In genomic region chr21:37458669-37459276, GRCh38 we compare ENCODE assay signal across 10 cellular contexts.
DNase-seq lines count a peak whose midpoint lies in the region; ATAC-seq lines count a peak whose summit lies in the region.
"Had no signal": no experiment of that assay in that cellular context is flagged by ENCODE, and none has a peak within 500 bp of the region (broad histone marks: within the 10 kb centered on the region; RNA-seq: fewer than 3 reads in every experiment).

No MANE protein-coding gene starts in this region.

- CTCF ChIA-PET in activated CD4-positive, alpha-beta memory T cell treated with anti-CD3 and anti-CD28 coated beads for 36 hours (lab: Charles Lee) = interaction anchor here (1.1 kb wide), 1 partner anchor 21 kb away, joined by 3 read pairs; no protein-coding TSS in a partner anchor

- no peak for ATAC-seq in stimulated activated effector memory CD8-positive, alpha-beta T cell treated with anti-CD3 and anti-CD28 coated beads, Interleukin-12 subunit alpha, Interleukin-12 subunit beta, amount 100 ng/mL, for 72 hours

- peak overlapping the region; percentile 83 for H3K27ac Mint-ChIP-seq in activated naive CD4-positive, alpha-beta T cell treated with anti-CD3 and anti-CD28 coated beads, Interleukin-2, amount 50 U/mL, for 24 hours
- peak overlapping the region; percentile 4 for H3K27ac Mint-ChIP-seq in activated CD4-positive, alpha-beta memory T cell treated with anti-CD3 and anti-CD28 coated beads for 36 hours
- peak overlapping the region; percentile 83 for H3K27ac Mint-ChIP-seq in stimulated activated effector memory CD8-positive, alpha-beta T cell treated with anti-CD3 and anti-CD28 coated beads, Interleukin-12 subunit alpha, Interleukin-12 subunit beta, amount 100 ng/mL, for 72 hours

- peaks cover 4% of the 10 kb centered on the region for H3K36me3 Mint-ChIP-seq in activated naive CD4-positive, alpha-beta T cell treated with anti-CD3 and anti-CD28 coated beads, Interleukin-2, amount 50 U/mL, for 24 hours
- no peaks in the 10 kb centered on the region for H3K36me3 Mint-ChIP-seq in activated CD4-positive, alpha-beta memory T cell treated with anti-CD3 and anti-CD28 coated beads for 36 hours
- peaks cover 18% of the 10 kb centered on the region for H3K36me3 Mint-ChIP-seq in stimulated activated effector memory CD8-positive, alpha-beta T cell treated with anti-CD3 and anti-CD28 coated beads, Interleukin-12 subunit alpha, Interleukin-12 subunit beta, amount 100 ng/mL, for 72 hours

- POLR2A ChIA-PET in activated CD4-positive, alpha-beta memory T cell treated with anti-CD3 and anti-CD28 coated beads for 36 hours (lab: Charles Lee) = no interaction called here

- peak overlapping the region; percentile 49 for H3K4me3 Mint-ChIP-seq in activated naive CD4-positive, alpha-beta T cell treated with anti-CD3 and anti-CD28 coated beads, Interleukin-2, amount 50 U/mL, for 24 hours
- no peak overlapping the region for H3K4me3 Mint-ChIP-seq in activated CD4-positive, alpha-beta memory T cell treated with anti-CD3 and anti-CD28 coated beads for 36 hours
- peak overlapping the region; percentile 39 for H3K4me3 Mint-ChIP-seq in stimulated activated effector memory CD8-positive, alpha-beta T cell treated with anti-CD3 and anti-CD28 coated beads, Interleukin-12 subunit alpha, Interleukin-12 subunit beta, amount 100 ng/mL, for 72 hours

- H3K4me1 Mint-ChIP-seq in activated naive CD4-positive, alpha-beta T cell treated with anti-CD3 and anti-CD28 coated beads, Interleukin-2, amount 50 U/mL, for 24 hours = peaks cover 95% of the 10 kb centered on the region
- peaks cover 85% of the 10 kb centered on the region for H3K4me1 Mint-ChIP-seq in activated CD4-positive, alpha-beta memory T cell treated with anti-CD3 and anti-CD28 coated beads for 36 hours (ENCODE audit: low read depth)
- H3K4me1 Mint-ChIP-seq in stimulated activated effector memory CD8-positive, alpha-beta T cell treated with anti-CD3 and anti-CD28 coated beads, Interleukin-12 subunit alpha, Interleukin-12 subunit beta, amount 100 ng/mL, for 72 hours = peaks cover 75% of the 10 kb centered on the region

- H3K9me3 Mint-ChIP-seq in activated naive CD4-positive, alpha-beta T cell treated with anti-CD3 and anti-CD28 coated beads, Interleukin-2, amount 50 U/mL, for 24 hours = no peaks in the 10 kb centered on the region
- no peaks in the 10 kb centered on the region for H3K9me3 Mint-ChIP-seq in activated CD4-positive, alpha-beta memory T cell treated with anti-CD3 and anti-CD28 coated beads for 36 hours
- H3K9me3 Mint-ChIP-seq in stimulated activated effector memory CD8-positive, alpha-beta T cell treated with anti-CD3 and anti-CD28 coated beads, Interleukin-12 subunit alpha, Interleukin-12 subunit beta, amount 100 ng/mL, for 72 hours = no peaks in the 10 kb centered on the region

- intact Hi-C loops in activated CD4-positive, alpha-beta memory T cell treated with anti-CD3 and anti-CD28 coated beads for 36 hours (cut with micrococcal nuclease) = loop anchor here (5.0 kb wide), 1 partner anchor 46 kb away; no protein-coding TSS in a partner anchor

- no peak for DNase-seq in activated naive CD4-positive, alpha-beta T cell treated with Interleukin-2 at 50 U/mL for 16 hours
- DNase-seq in activated CD4-positive, alpha-beta memory T cell treated with anti-CD3 and anti-CD28 coated beads for 36 hours = no peak
- DNase-seq in islet precursor cell (peak; percentile 69), NCI-H2171 (lab: John Stamatoyannopoulos, UW) (no peak), glomerular visceral epithelial cell (ENCODE audit: extremely low spot score) (no peak)
- DNase-seq in stimulated activated effector memory CD8-positive, alpha-beta T cell treated with anti-CD3 and anti-CD28 coated beads, Interleukin-12 subunit alpha, Interleukin-12 subunit beta, amount 100 ng/mL, for 72 hours (ENCODE audit: low spot score in 2 of 2) = no peak
- DNase-seq in activated effector memory CD4-positive, alpha-beta T cell treated with Interleukin-2 at 50 U/mL for 16 hours = no peak
- DNase-seq: colonic mucosa, NCI-H146 had no signal

- no peaks in the 10 kb centered on the region for H3K27me3 Mint-ChIP-seq in activated naive CD4-positive, alpha-beta T cell treated with anti-CD3 and anti-CD28 coated beads, Interleukin-2, amount 50 U/mL, for 24 hours
- H3K27me3 Mint-ChIP-seq in activated CD4-positive, alpha-beta memory T cell treated with anti-CD3 and anti-CD28 coated beads for 36 hours = no peaks in the 10 kb centered on the region

Comparison
In these comparisons a context has a peak if more than half of its experiments do, and no peak if none do; other contexts are left out.
1. H3K27ac Mint-ChIP-seq: peak in every context shown above with its lines; median percentile 83 in activated naive CD4-positive, alpha-beta T cell treated with anti-CD3 and anti-CD28 coated beads, Interleukin-2, amount 50 U/mL, for 24 hours; 83 in stimulated activated effector memory CD8-positive, alpha-beta T cell treated with anti-CD3 and anti-CD28 coated beads, Interleukin-12 subunit alpha, Interleukin-12 subunit beta, amount 100 ng/mL, for 72 hours; 4 in activated CD4-positive, alpha-beta memory T cell treated with anti-CD3 and anti-CD28 coated beads for 36 hours.